Comparison of ENCODE assay signal across 12 cellular contexts in genomic region chr13:66860868-66861447, GRCh38.
"Had no signal": no experiment of that assay in that cellular context is flagged by ENCODE, and none has a peak within 500 bp of the region (broad histone marks: within the 10 kb centered on the region; RNA-seq: fewer than 3 reads in every experiment).

No MANE protein-coding gene starts in this region.

- H3K4me3 ChIP-seq: ovary, tibial artery, uterus had no signal

- H3K27ac ChIP-seq: ovary, tibial artery, uterus had no signal

- H3K9me3 ChIP-seq: ovary, tibial artery, uterus had no signal

- DNase-seq: activated CD4-positive, CD25-positive, alpha-beta regulatory T cell treated with anti-CD3 and anti-CD28 coated beads, Interleukin-2, amount 50 U/mL, for 72 hours; activated naive CD4-positive, alpha-beta T cell; activated naive CD8-positive, alpha-beta T cell treated with anti-CD3 and anti-CD28 coated beads, Interleukin-2, amount 10 ng/mL, durations not matched to agents 7 days and 5 days; activated T-cell treated with anti-CD3 and anti-CD28 coated beads for 4 hours; aorta; cerebellar nuclear complex; erythroblast; ovary; stimulated activated CD4-positive, alpha-beta T cell treated with anti-CD3 and anti-CD28 coated beads, Interleukin-12 subunit alpha, Interleukin-12 subunit beta, amount 100 ng/mL, for 4 hours; stimulated activated CD4-positive, alpha-beta T cell treated with anti-CD3 and anti-CD28 coated beads, Interleukin-2, amount 100 ng/mL, for 24 hours; tibial artery; uterus had no signal

- H3K27me3 ChIP-seq: ovary, tibial artery, uterus had no signal

- H3K36me3 ChIP-seq: ovary, tibial artery, uterus had no signal

- H3K4me1 ChIP-seq: tibial artery, uterus had no signal
